Comparison of ENCODE assay signal across 27 cellular contexts in genomic region chr9:134712243-134712642, GRCh38.
DNase-seq lines count a peak whose midpoint lies in the region; ATAC-seq and TF ChIP-seq lines count a peak whose summit lies in the region.
"Had no signal": no experiment of that assay in that cellular context is flagged by ENCODE, and none has a peak within 500 bp of the region (broad histone marks: within the 10 kb centered on the region; RNA-seq: fewer than 3 reads in every experiment).

No MANE protein-coding gene starts in this region.

- peaks cover 61% of the 10 kb centered on the region for H3K4me1 ChIP-seq in muscle layer of colon (ENCODE audit: insufficient read depth, low read length)
- peaks cover 27 to 38% (median 32%) of the 10 kb centered on the region in 4 donors for H3K4me1 ChIP-seq in transverse colon
- peaks cover 4 to 35% (median 31%) of the 10 kb centered on the region in 4 donors for H3K4me1 ChIP-seq in tibial artery
- H3K4me1 ChIP-seq in colonic mucosa: no peaks in the 10 kb centered on the region
- H3K4me1 ChIP-seq: right lobe of liver had no signal

- no peak for DNase-seq in activated naive CD8-positive, alpha-beta T cell treated with anti-CD3 and anti-CD28 coated beads, Interleukin-2, amount 50 U/mL, for 24 hours
- DNase-seq in T-helper 17 cell: no peak
- DNase-seq in transverse colon: no peak
- DNase-seq in tibial artery: no peak
- no peak for DNase-seq in GF-D8 (lab: John Stamatoyannopoulos, UW)
- no peak for DNase-seq in colonic mucosa
- DNase-seq: activated CD8-positive, alpha-beta T cell treated with anti-CD3 and anti-CD28 coated beads for 36 hours; BE2C; COR-L47; DMS79 treated with DMSO at 0.1 percent for 48 hours; H7; kidney; MG63; NCI-H2029; NCI-H226; right lobe of liver; SJCRH30; stimulated activated CD4-positive, alpha-beta T cell treated with anti-CD3 and anti-CD28 coated beads, Interleukin-4, amount 100 ng/mL, for 24 hours; stimulated activated naive CD4-positive, alpha-beta T cell; T-helper 1 cell had no signal

- no peaks in the 10 kb centered on the region for H3K27me3 Mint-ChIP-seq in activated naive CD8-positive, alpha-beta T cell
- H3K27me3 Mint-ChIP-seq in activated naive CD8-positive, alpha-beta T cell treated with anti-CD3 and anti-CD28 coated beads, Interleukin-2, amount 50 U/mL, for 24 hours: no peaks in the 10 kb centered on the region
- H3K27me3 Mint-ChIP-seq in T-helper 17 cell: no peaks in the 10 kb centered on the region
- H3K27me3 Mint-ChIP-seq: activated CD8-positive, alpha-beta T cell treated with anti-CD3 and anti-CD28 coated beads for 36 hours had no signal

- intact Hi-C loops in transverse colon (cut with DNase I; ENCODE audit: low total_unique reads) (no loop called here), tibial artery (cut with DNase I; ENCODE audit: low total_unique reads) (no loop called here), colonic mucosa (cut with DNase I) (no loop called here)

- TF ChIP-seq POLR2A in transverse colon (IDR thresholded peaks at IDR 0.05): no peak

- TF ChIP-seq CTCF in transverse colon (IDR thresholded peaks at IDR 0.05): no peak
- TF ChIP-seq CTCF in tibial artery (IDR thresholded peaks at IDR 0.05): no peak
- TF ChIP-seq CTCF in colonic mucosa (IDR thresholded peaks at IDR 0.05): no peak

- H3K27ac Mint-ChIP-seq in activated naive CD8-positive, alpha-beta T cell: peak overlapping the region; percentile 34
- H3K27ac Mint-ChIP-seq in activated naive CD8-positive, alpha-beta T cell treated with anti-CD3 and anti-CD28 coated beads, Interleukin-2, amount 50 U/mL, for 24 hours: no peak overlapping the region
- H3K27ac Mint-ChIP-seq in T-helper 17 cell: peak overlapping the region; percentile 86
- H3K27ac Mint-ChIP-seq: activated CD8-positive, alpha-beta T cell treated with anti-CD3 and anti-CD28 coated beads for 36 hours had no signal

- peaks cover 4% of the 10 kb centered on the region for H3K4me1 Mint-ChIP-seq in activated naive CD8-positive, alpha-beta T cell (ENCODE audit: low read depth)
- no peaks in the 10 kb centered on the region for H3K4me1 Mint-ChIP-seq in activated naive CD8-positive, alpha-beta T cell treated with anti-CD3 and anti-CD28 coated beads, Interleukin-2, amount 50 U/mL, for 24 hours
- H3K4me1 Mint-ChIP-seq in T-helper 17 cell: peaks cover 2% of the 10 kb centered on the region
- H3K4me1 Mint-ChIP-seq: neural crest cell had no signal

- H3K27me3 ChIP-seq in muscle layer of colon (ENCODE audit: control insufficient read depth in 1 of 2, insufficient read depth in 2 of 2, low read length in 2 of 2) (no peaks in the 10 kb centered on the region), transverse colon (no peaks in the 10 kb centered on the region), tibial artery (no peaks in the 10 kb centered on the region), colonic mucosa (no peaks in the 10 kb centered on the region)
- H3K27me3 ChIP-seq: BE2C, MG63, right lobe of liver, SJCRH30 had no signal

- no peaks in the 10 kb centered on the region for H3K9me3 Mint-ChIP-seq in activated naive CD8-positive, alpha-beta T cell (ENCODE audit: low read depth)
- peaks cover 10% of the 10 kb centered on the region for H3K9me3 Mint-ChIP-seq in activated naive CD8-positive, alpha-beta T cell treated with anti-CD3 and anti-CD28 coated beads, Interleukin-2, amount 50 U/mL, for 24 hours

- H3K4me3 ChIP-seq in muscle layer of colon (ENCODE audit: low read depth in 1 of 2, low read length in 2 of 2): no peak overlapping the region
- no peak overlapping the region for H3K4me3 ChIP-seq in transverse colon
- no peak overlapping the region for H3K4me3 ChIP-seq in tibial artery
- no peak overlapping the region for H3K4me3 ChIP-seq in colonic mucosa
- H3K4me3 ChIP-seq: K562, MG63, right lobe of liver, SJCRH30, thoracic aorta had no signal

- H3K4me3 Mint-ChIP-seq in activated naive CD8-positive, alpha-beta T cell: no peak overlapping the region
- H3K4me3 Mint-ChIP-seq in activated naive CD8-positive, alpha-beta T cell treated with anti-CD3 and anti-CD28 coated beads, Interleukin-2, amount 50 U/mL, for 24 hours: no peak overlapping the region
- no peak overlapping the region for H3K4me3 Mint-ChIP-seq in T-helper 17 cell
- H3K4me3 Mint-ChIP-seq: activated CD8-positive, alpha-beta T cell treated with anti-CD3 and anti-CD28 coated beads for 36 hours; neural crest cell had no signal

- no peaks in the 10 kb centered on the region for H3K36me3 Mint-ChIP-seq in activated naive CD8-positive, alpha-beta T cell
- H3K36me3 Mint-ChIP-seq in activated naive CD8-positive, alpha-beta T cell treated with anti-CD3 and anti-CD28 coated beads, Interleukin-2, amount 50 U/mL, for 24 hours (ENCODE audit: low read depth): no peaks in the 10 kb centered on the region
- H3K36me3 Mint-ChIP-seq in T-helper 17 cell (ENCODE audit: low read depth): no peaks in the 10 kb centered on the region

- no peaks in the 10 kb centered on the region for H3K9me3 ChIP-seq in T-helper 17 cell (ENCODE audit: control insufficient read depth, low read length, poor library complexity, severe bottlenecking)
- no peaks in the 10 kb centered on the region for H3K9me3 ChIP-seq in muscle layer of colon (ENCODE audit: low read length)
- H3K9me3 ChIP-seq in transverse colon: no peaks in the 10 kb centered on the region
- no peaks in the 10 kb centered on the region for H3K9me3 ChIP-seq in tibial artery
- H3K9me3 ChIP-seq in colonic mucosa: no peaks in the 10 kb centered on the region
- H3K9me3 ChIP-seq: BE2C, MG63, right lobe of liver, SJCRH30, thoracic aorta had no signal

- H3K27ac ChIP-seq in muscle layer of colon (ENCODE audit: low read depth, low read length) (peak overlapping the region; percentile 78), transverse colon (peak overlapping the region in 3 of 4 donors; percentile 39 to 95 (median 64)), tibial artery (no peak overlapping the region), colonic mucosa (no peak overlapping the region)
- H3K27ac ChIP-seq: epithelial cell of prostate, right lobe of liver, SJCRH30, thoracic aorta had no signal

- H3K9ac ChIP-seq in muscle layer of colon (ENCODE audit: low read length) (peak overlapping the region; percentile 2), colonic mucosa (ENCODE audit: low read depth in 2 of 2, low read length in 2 of 2) (no peak overlapping the region)

- ATAC-seq in activated naive CD8-positive, alpha-beta T cell treated with anti-CD3 and anti-CD28 coated beads, Interleukin-2, amount 50 U/mL, for 24 hours: no peak
- no peak for ATAC-seq in T-helper 17 cell
- ATAC-seq: activated CD4-positive, CD25-positive, alpha-beta regulatory T cell treated with anti-CD3 and anti-CD28 coated beads, Interleukin-2, amount 50 U/mL, for 24 hours; activated CD8-positive, alpha-beta T cell treated with anti-CD3 and anti-CD28 coated beads for 36 hours; K562; right lobe of liver had no signal

- in situ Hi-C loops in transverse colon (cut with MboI; ENCODE audit: low pct_ligation_motif_present in 1 of 4, low pct_unique_long_range_greater_than_20kb in 1 of 4, low sequenced_read_pairs in 3 of 4): no loop called here

- WGBS in transverse colon (ENCODE audit: low coverage in 1 of 2), 2 donors: 16% methylated on average over 2 of the region's 2 CpGs; no CpG with 5 or more reads in 1 of the 2 donors

- peaks cover 8% of the 10 kb centered on the region for H3K36me3 ChIP-seq in muscle layer of colon (ENCODE audit: insufficient read depth, low read length)
- no peaks in the 10 kb centered on the region for H3K36me3 ChIP-seq in transverse colon
- H3K36me3 ChIP-seq in tibial artery: peaks cover 0 to 10% (median 6%) of the 10 kb centered on the region in 3 donors
- H3K36me3 ChIP-seq in colonic mucosa: no peaks in the 10 kb centered on the region
- H3K36me3 ChIP-seq: BE2C, right lobe of liver, SJCRH30, thoracic aorta had no signal

- no peak for TF ChIP-seq EP300 in transverse colon (IDR thresholded peaks at IDR 0.05; ENCODE audit: low read depth)

Comparison
In these comparisons a context has a peak if more than half of its experiments do, and no peak if none do; other contexts are left out.
1. H3K27ac ChIP-seq: peak in muscle layer of colon (single experiment) and transverse colon (3 of 4); none in tibial artery (0 of 2) and colonic mucosa (single experiment).